Comparison of ENCODE assay signal across 8 cellular contexts in the genomic region with DNA sequence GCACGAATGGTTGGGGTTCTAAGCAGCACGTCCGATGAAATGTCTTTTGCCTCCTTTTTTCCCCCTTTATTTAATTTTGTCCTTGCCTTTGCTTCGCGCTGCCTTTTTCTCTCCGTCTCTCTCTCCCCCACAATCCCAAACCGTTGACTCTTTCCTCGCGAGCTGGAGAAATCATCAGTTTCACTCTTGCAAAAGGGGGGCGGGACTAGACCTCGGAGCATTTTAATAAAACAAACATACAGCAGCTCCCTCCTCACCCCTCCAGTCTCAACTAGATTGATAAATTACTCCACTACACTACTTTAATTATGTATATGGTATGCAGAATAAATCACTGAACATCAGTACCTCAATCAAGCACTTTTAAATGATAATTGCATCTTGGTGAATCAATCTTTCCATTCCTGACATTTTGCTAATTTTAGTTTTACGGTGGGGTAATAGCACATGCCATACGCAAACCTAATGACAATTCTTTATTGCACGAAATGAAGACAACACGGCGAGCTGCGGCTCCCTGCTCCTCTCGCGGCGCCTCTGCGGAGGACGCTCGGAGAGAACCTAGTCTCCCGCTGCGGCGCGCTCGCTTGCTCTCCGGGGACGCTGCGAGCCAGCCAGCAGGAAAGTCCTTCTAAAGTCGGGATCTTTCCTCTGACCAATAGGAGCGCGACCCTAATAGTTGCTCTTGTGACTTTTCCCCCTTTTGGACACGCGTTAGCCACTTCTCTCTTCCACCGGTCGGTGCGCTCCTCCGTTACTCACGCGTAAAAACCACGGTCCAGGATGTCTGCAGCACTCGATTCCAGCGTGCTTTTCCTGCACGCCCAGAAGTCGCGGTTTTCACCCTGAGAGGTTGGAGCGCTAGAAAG. TPM values are rescaled to one million over a fixed set of nuclear protein-coding genes. Genes with fewer than 3 reads are reported as not detected.
DNase-seq lines count a peak whose midpoint lies in the region; ATAC-seq and TF ChIP-seq lines count a peak whose summit lies in the region.

No MANE protein-coding gene starts in this region.

- H3K27me3 Mint-ChIP-seq in activated naive CD8-positive, alpha-beta T cell treated with anti-CD3 and anti-CD28 coated beads, Interleukin-2, amount 10 ng/mL, durations not matched to agents 7 days and 5 days: peaks cover 81% of the 10 kb centered on the region
- H3K27me3 Mint-ChIP-seq in glutamatergic neuron (ENCODE audit: unreplicated experiment): peaks cover 2% of the 10 kb centered on the region

- peak; percentile 26 for DNase-seq in activated CD4-positive, alpha-beta T cell treated with anti-CD3 and anti-CD28 coated beads for 48 hours
- DNase-seq in activated CD4-positive, alpha-beta T cell treated with anti-CD3 and anti-CD28 coated beads, Interleukin-2, amount 50 U/mL, for 1 hour: no peak
- DNase-seq in NCI-H69 (lab: John Stamatoyannopoulos, UW) (peak; percentile 81), glutamatergic neuron (peak; percentile 70)
- DNase-seq in activated naive CD8-positive, alpha-beta T cell treated with anti-CD3 and anti-CD28 coated beads, Interleukin-2, amount 10 ng/mL, durations not matched to agents 7 days and 5 days: peak; percentile 43
- no peak for DNase-seq in stimulated activated CD4-positive, alpha-beta T cell treated with anti-CD3 and anti-CD28 coated beads, Interleukin-12 subunit alpha, Interleukin-12 subunit beta, amount 100 ng/mL, for 4 hours

- no peak overlapping the region for H3K27ac Mint-ChIP-seq in activated naive CD8-positive, alpha-beta T cell treated with anti-CD3 and anti-CD28 coated beads, Interleukin-2, amount 10 ng/mL, durations not matched to agents 7 days and 5 days
- peak overlapping the region; percentile 92 for H3K27ac Mint-ChIP-seq in glutamatergic neuron (ENCODE audit: unreplicated experiment)

- POLR2A ChIA-PET in activated naive CD8-positive, alpha-beta T cell treated with anti-CD3 and anti-CD28 coated beads, Interleukin-2, amount 10 ng/mL, durations not matched to agents 7 days and 5 days (lab: Charles Lee): no interaction called here

- no peaks in the 10 kb centered on the region for H3K36me3 Mint-ChIP-seq in activated naive CD8-positive, alpha-beta T cell treated with anti-CD3 and anti-CD28 coated beads, Interleukin-2, amount 10 ng/mL, durations not matched to agents 7 days and 5 days
- no peaks in the 10 kb centered on the region for H3K36me3 Mint-ChIP-seq in glutamatergic neuron (ENCODE audit: unreplicated experiment)

- H3K4me1 Mint-ChIP-seq in activated naive CD8-positive, alpha-beta T cell treated with anti-CD3 and anti-CD28 coated beads, Interleukin-2, amount 10 ng/mL, durations not matched to agents 7 days and 5 days: peaks cover 18% of the 10 kb centered on the region
- H3K4me1 Mint-ChIP-seq in glutamatergic neuron (ENCODE audit: low read depth, unreplicated experiment): peaks cover 14% of the 10 kb centered on the region

- peaks cover 17% of the 10 kb centered on the region for H3K4me1 ChIP-seq in neuron (ENCODE audit: insufficient read depth, low read length)

- no peaks in the 10 kb centered on the region for H3K9me3 Mint-ChIP-seq in activated naive CD8-positive, alpha-beta T cell treated with anti-CD3 and anti-CD28 coated beads, Interleukin-2, amount 10 ng/mL, durations not matched to agents 7 days and 5 days
- peaks cover 2% of the 10 kb centered on the region for H3K9me3 Mint-ChIP-seq in glutamatergic neuron (ENCODE audit: unreplicated experiment)

- peak overlapping the region; percentile 62 for H2AFZ ChIP-seq in neuron (ENCODE audit: low read depth, low read length)

- ATAC-seq in HG02678 (IDR thresholded peaks at IDR 0.05; ENCODE audit: unreplicated experiment): peak; percentile 34
- ATAC-seq in activated naive CD8-positive, alpha-beta T cell treated with anti-CD3 and anti-CD28 coated beads, Interleukin-2, amount 10 ng/mL, durations not matched to agents 7 days and 5 days (ENCODE audit: low read depth): peak; percentile 54

- H3K27me3 ChIP-seq in neuron (ENCODE audit: insufficient read depth, low read length): no peaks in the 10 kb centered on the region

- no peaks in the 10 kb centered on the region for H3K9me3 ChIP-seq in neuron (ENCODE audit: low read length)

- peak overlapping the region; percentile 92 for H3K4me3 Mint-ChIP-seq in activated naive CD8-positive, alpha-beta T cell treated with anti-CD3 and anti-CD28 coated beads, Interleukin-2, amount 10 ng/mL, durations not matched to agents 7 days and 5 days
- peak overlapping the region; percentile 100 for H3K4me3 Mint-ChIP-seq in glutamatergic neuron (ENCODE audit: unreplicated experiment)

- no peak for TF ChIP-seq CTCF in glutamatergic neuron (IDR thresholded peaks at IDR 0.05; ENCODE audit: partially characterized antibody, unreplicated experiment)

- no peaks in the 10 kb centered on the region for H3K36me3 ChIP-seq in neuron (ENCODE audit: insufficient read depth, low read length)

- H3K4me3 ChIP-seq in neuron (ENCODE audit: low read length): peak overlapping the region; percentile 59

RNA-seq across cellular contexts. Expression of a gene that starts 0.8 kb away (rescaled TPM):
- total RNA-seq in activated naive CD8-positive, alpha-beta T cell treated with anti-CD3 and anti-CD28 coated beads, Interleukin-2, amount 10 ng/mL, durations not matched to agents 7 days and 5 days: under 1 TPM; 0.60 to 0.86 TPM
- total RNA-seq in glutamatergic neuron (ENCODE audit: unreplicated experiment): 24.1 TPM

Comparison
In these comparisons a context has a peak if more than half of its experiments do, and no peak if none do; other contexts are left out.
1. DNase-seq: peak in activated CD4-positive, alpha-beta T cell treated with anti-CD3 and anti-CD28 coated beads for 48 hours (single experiment), NCI-H69 (single experiment), activated naive CD8-positive, alpha-beta T cell treated with anti-CD3 and anti-CD28 coated beads, Interleukin-2, amount 10 ng/mL, durations not matched to agents 7 days and 5 days (single experiment) and glutamatergic neuron (single experiment); none in activated CD4-positive, alpha-beta T cell treated with anti-CD3 and anti-CD28 coated beads, Interleukin-2, amount 50 U/mL, for 1 hour (single experiment) and stimulated activated CD4-positive, alpha-beta T cell treated with anti-CD3 and anti-CD28 coated beads, Interleukin-12 subunit alpha, Interleukin-12 subunit beta, amount 100 ng/mL, for 4 hours (single experiment).
2. RNA of a gene that starts 0.8 kb away (total RNA-seq): 24.1 TPM in glutamatergic neuron (single experiment); 0.60 to 0.86 TPM in activated naive CD8-positive, alpha-beta T cell treated with anti-CD3 and anti-CD28 coated beads, Interleukin-2, amount 10 ng/mL, durations not matched to agents 7 days and 5 days; every median in the first group is over 10 times any median in the second.